19 cellular contexts compared by ENCODE assay signal in genomic region chr1:15179485-15179883, GRCh38. TPM values are rescaled to one million over a fixed set of nuclear protein-coding genes. Genes with fewer than 3 reads are reported as not detected.
DNase-seq lines count a peak whose midpoint lies in the region; ATAC-seq and TF ChIP-seq lines count a peak whose summit lies in the region.
"Had no signal": no experiment of that assay in that cellular context is flagged by ENCODE, and none has a peak within 500 bp of the region (broad histone marks: within the 10 kb centered on the region; RNA-seq: fewer than 3 reads in every experiment).

No MANE protein-coding gene starts in this region.

- H3K36me3 Mint-ChIP-seq in MCF 10A (ENCODE audit: insufficient read depth, unreplicated experiment), result peaks cover 4% of the 10 kb centered on the region
- H3K36me3 Mint-ChIP-seq in dendritic cell treated with granulocyte-macrophage colony-stimulating factor and Interleukin-4, amounts not matched to agents 40 ng/mL and 50 ng/mL, for 4 days (ENCODE audit: low read depth), result peaks cover 54% of the 10 kb centered on the region
- H3K36me3 Mint-ChIP-seq: CD8-positive, alpha-beta T cell had no signal

- in situ Hi-C loops in ACHN (cut with HindIII; ENCODE audit: low pct_ligation_motif_present, low pct_unique_long_range_greater_than_20kb, low sequenced_read_pairs), result no loop called here

- CTCF ChIA-PET in MCF 10A (lab: Yijun Ruan, JAX), result interaction anchor here (0.6 to 1.6 kb wide), 4 partner anchors 27 to 142 kb away, joined by 3 to 7 read pairs (median 6); no protein-coding TSS in a partner anchor

- no peak overlapping the region for H3K4me3 ChIP-seq in breast epithelium
- no peak overlapping the region for H3K4me3 ChIP-seq in muscle layer of colon (ENCODE audit: low read depth in 1 of 2, low read length in 2 of 2)
- H3K4me3 ChIP-seq in urinary bladder (ENCODE audit: low read depth, low read length), result no peak overlapping the region
- H3K4me3 ChIP-seq: GM12878, lung, thoracic aorta had no signal

- peak overlapping the region; percentile 65 for H3K27ac Mint-ChIP-seq in MCF 10A (ENCODE audit: low read depth, unreplicated experiment)
- peak overlapping the region; percentile 49 for H3K27ac Mint-ChIP-seq in dendritic cell treated with granulocyte-macrophage colony-stimulating factor and Interleukin-4, amounts not matched to agents 40 ng/mL and 50 ng/mL, for 4 days
- H3K27ac Mint-ChIP-seq: activated CD4-positive, alpha-beta T cell treated with anti-CD3 and anti-CD28 coated beads for 36 hours; activated naive CD8-positive, alpha-beta T cell; CD8-positive, alpha-beta T cell; T-helper 17 cell had no signal

- POLR2A ChIA-PET in MCF 10A (lab: Yijun Ruan, JAX), result interaction anchor here (0.8 to 1.7 kb wide), 6 partner anchors 16 to 42 kb away, joined by 3 to 7 read pairs (median 3); no protein-coding TSS in a partner anchor

- H3K4me1 ChIP-seq in breast epithelium (peaks cover 0 to 6% of the 10 kb centered on the region in 2 donors), muscle layer of colon (ENCODE audit: insufficient read depth, low read length) (peaks cover 31% of the 10 kb centered on the region), urinary bladder (ENCODE audit: insufficient read depth) (peaks cover 1% of the 10 kb centered on the region)

- H3K27ac ChIP-seq in breast epithelium (peak overlapping the region in 1 of 2 donors; percentile 53), muscle layer of colon (ENCODE audit: low read depth, low read length) (peak overlapping the region; percentile 48), urinary bladder (ENCODE audit: low read depth) (peak overlapping the region; percentile 48)
- H3K27ac ChIP-seq: HL-60, thoracic aorta had no signal

- 73% methylated on average over 8 of the region's 8 CpGs for WGBS in urinary bladder

- no peaks in the 10 kb centered on the region for H3K36me3 ChIP-seq in breast epithelium
- H3K36me3 ChIP-seq in muscle layer of colon (ENCODE audit: insufficient read depth, low read length), result no peaks in the 10 kb centered on the region
- H3K36me3 ChIP-seq in urinary bladder (ENCODE audit: insufficient read depth), result no peaks in the 10 kb centered on the region
- H3K36me3 ChIP-seq: thoracic aorta had no signal

- no TSS peak for BruUV-seq in MCF 10A (replicated peaks; lab: Mats Ljungman, UMichigan)

- no peak overlapping the region for H3K4me3 Mint-ChIP-seq in MCF 10A (ENCODE audit: unreplicated experiment)
- H3K4me3 Mint-ChIP-seq in dendritic cell treated with granulocyte-macrophage colony-stimulating factor and Interleukin-4, amounts not matched to agents 40 ng/mL and 50 ng/mL, for 4 days, result no peak overlapping the region
- H3K4me3 Mint-ChIP-seq: activated CD4-positive, alpha-beta T cell treated with anti-CD3 and anti-CD28 coated beads for 36 hours; activated naive CD8-positive, alpha-beta T cell; CD8-positive, alpha-beta T cell; T-helper 17 cell had no signal

- H3K9me3 ChIP-seq in breast epithelium (no peaks in the 10 kb centered on the region), muscle layer of colon (ENCODE audit: low read length) (no peaks in the 10 kb centered on the region)
- H3K9me3 ChIP-seq: thoracic aorta had no signal

- no peak overlapping the region for H3K9ac ChIP-seq in muscle layer of colon (ENCODE audit: low read length)

- TF ChIP-seq CTCF in MCF 10A (IDR thresholded peaks at IDR 0.05; ENCODE audit: unreplicated experiment) (no peak), breast epithelium (IDR thresholded peaks at IDR 0.05) (no peak)

- no peak for ATAC-seq in HG03520 (IDR thresholded peaks at IDR 0.05; ENCODE audit: unreplicated experiment)
- ATAC-seq: CD8-positive, alpha-beta T cell; GM12878; T-helper 17 cell had no signal

- H3K27me3 ChIP-seq in breast epithelium (no peaks in the 10 kb centered on the region), muscle layer of colon (ENCODE audit: control insufficient read depth in 1 of 2, insufficient read depth in 2 of 2, low read length in 2 of 2) (no peaks in the 10 kb centered on the region)

- no peak for TF ChIP-seq POLR2A in breast epithelium (IDR thresholded peaks at IDR 0.05)

- no peaks in the 10 kb centered on the region for H3K27me3 Mint-ChIP-seq in MCF 10A (ENCODE audit: insufficient read depth, unreplicated experiment)
- H3K27me3 Mint-ChIP-seq in dendritic cell treated with granulocyte-macrophage colony-stimulating factor and Interleukin-4, amounts not matched to agents 40 ng/mL and 50 ng/mL, for 4 days, result peaks cover 5% of the 10 kb centered on the region

- DNase-seq in MCF 10A (ENCODE audit: unreplicated experiment) (no peak), breast epithelium (ENCODE audit: low spot score in 2 of 2) (no peak), ACHN (no peak)
- DNase-seq in activated CD8-positive, alpha-beta memory T cell treated with anti-CD3 and anti-CD28 coated beads, Interleukin-2, amount 50 U/mL, for 48 hours, result no peak
- DNase-seq: activated CD4-positive, alpha-beta T cell treated with anti-CD3 and anti-CD28 coated beads for 36 hours; activated T-cell treated with anti-CD3 and anti-CD28 coated beads for 4 hours; CD8-positive, alpha-beta T cell; NCI-H1694; stimulated activated CD4-positive, alpha-beta T cell treated with anti-CD3 and anti-CD28 coated beads, Interleukin-12 subunit alpha, Interleukin-12 subunit beta, amount 100 ng/mL, for 4 hours; T-helper 17 cell had no signal

- intact Hi-C loops in MCF 10A (cut with micrococcal nuclease) (no loop called here), breast epithelium (cut with DNase I; ENCODE audit: low total_unique reads) (no loop called here)
- intact Hi-C loops in dendritic cell treated with granulocyte-macrophage colony-stimulating factor and Interleukin-4, amounts not matched to agents 40 ng/mL and 50 ng/mL, for 4 days (cut with micrococcal nuclease), result no loop called here

- H3K9me3 Mint-ChIP-seq in MCF 10A (ENCODE audit: unreplicated experiment), result no peaks in the 10 kb centered on the region
- no peaks in the 10 kb centered on the region for H3K9me3 Mint-ChIP-seq in dendritic cell treated with granulocyte-macrophage colony-stimulating factor and Interleukin-4, amounts not matched to agents 40 ng/mL and 50 ng/mL, for 4 days
- H3K9me3 Mint-ChIP-seq: CD8-positive, alpha-beta T cell had no signal

- H3K4me1 Mint-ChIP-seq in MCF 10A (ENCODE audit: insufficient read depth, unreplicated experiment), result peaks cover 18% of the 10 kb centered on the region
- H3K4me1 Mint-ChIP-seq in dendritic cell treated with granulocyte-macrophage colony-stimulating factor and Interleukin-4, amounts not matched to agents 40 ng/mL and 50 ng/mL, for 4 days (ENCODE audit: low read depth), result peaks cover 57% of the 10 kb centered on the region
- H3K4me1 Mint-ChIP-seq: T-helper 17 cell had no signal

RNA-seq across cellular contexts. Expression of gene TMEM51, which starts 25.9 kb away (rescaled TPM):
- total RNA-seq in MCF 10A (2022), result 6.4 TPM in 2 replicates
- total RNA-seq in breast epithelium, result 10 to 100 TPM in 2 of 3 donors, 1 to 10 TPM in 1; 1.6 to 26.3 (median 10.8) TPM
- 15.9 TPM for total RNA-seq in urinary bladder
- polyA plus RNA-seq in urinary bladder, result 21.5 TPM
- total RNA-seq: CD8-positive, alpha-beta T cell; T-helper 17 cell had no signal
